12 cellular contexts compared by ENCODE assay signal in the genomic region with DNA sequence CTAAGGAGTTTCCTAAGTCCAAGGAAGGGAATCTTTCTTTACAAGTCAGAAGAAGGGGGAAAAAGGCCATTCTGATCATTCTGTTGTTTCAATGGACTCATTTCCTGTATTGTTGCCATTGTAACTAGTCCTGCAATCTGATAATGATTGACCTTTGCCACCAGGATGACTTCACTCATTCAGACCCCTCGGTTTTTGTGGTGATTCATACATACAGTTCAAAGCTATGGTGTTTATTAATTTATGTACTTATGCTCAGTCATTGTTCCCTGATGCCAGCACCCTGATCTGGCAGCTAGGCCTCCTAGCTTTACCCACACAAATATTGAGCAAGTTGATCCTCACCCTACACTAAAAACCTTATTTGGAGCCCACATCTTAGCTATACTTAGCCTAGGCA. TPM values are rescaled to one million over a fixed set of nuclear protein-coding genes. Genes with fewer than 3 reads are reported as not detected.
DNase-seq lines count a peak whose midpoint lies in the region; ATAC-seq, FAIRE-seq and TF ChIP-seq lines count a peak whose summit lies in the region.
"Had no signal": no experiment of that assay in that cellular context is flagged by ENCODE, and none has a peak within 500 bp of the region (broad histone marks: within the 10 kb centered on the region; RNA-seq: fewer than 3 reads in every experiment).

No MANE protein-coding gene starts in this region.

- peak overlapping the region; percentile 38 for H3K4me3 Mint-ChIP-seq in stimulated activated effector memory CD8-positive, alpha-beta T cell treated with anti-CD3 and anti-CD28 coated beads, Interleukin-12 subunit alpha, Interleukin-12 subunit beta, amount 100 ng/mL, for 72 hours
- H3K4me3 Mint-ChIP-seq: B cell had no signal

- H3K9me3 ChIP-seq in transverse colon, result no peaks in the 10 kb centered on the region
- H3K9me3 ChIP-seq: adrenal gland, sigmoid colon had no signal

- TF ChIP-seq POLR2A in GM18505 (IDR thresholded peaks at IDR 0.05; ENCODE audit: borderline replicate concordance, extremely low read depth, insufficient read depth, insufficient read length), result no peak
- no peak for TF ChIP-seq POLR2A in transverse colon (IDR thresholded peaks at IDR 0.05)

- TF ChIP-seq CTCF in choroid plexus epithelial cell (conservative IDR thresholded peaks at IDR 0.05; ENCODE audit: low read depth, low read length), result no peak
- no peak for TF ChIP-seq CTCF in transverse colon (IDR thresholded peaks at IDR 0.05)

- in situ Hi-C loops in transverse colon (cut with MboI; ENCODE audit: low pct_ligation_motif_present in 1 of 4, low pct_unique_long_range_greater_than_20kb in 1 of 4, low sequenced_read_pairs in 3 of 4), result no loop called here

- 0 to 22% methylated on average over 1 of the region's 1 CpG for WGBS in transverse colon (ENCODE audit: low coverage in 1 of 2), 2 donors

- peak; percentile 99 for ATAC-seq in stimulated activated effector memory CD8-positive, alpha-beta T cell treated with anti-CD3 and anti-CD28 coated beads, Interleukin-12 subunit alpha, Interleukin-12 subunit beta, amount 100 ng/mL, for 72 hours
- ATAC-seq in GM18505 (IDR thresholded peaks at IDR 0.05; ENCODE audit: unreplicated experiment), result no peak

- intact Hi-C loops in transverse colon (cut with DNase I; ENCODE audit: low total_unique reads), result no loop called here

- no peaks in the 10 kb centered on the region for H3K9me3 Mint-ChIP-seq in stimulated activated effector memory CD8-positive, alpha-beta T cell treated with anti-CD3 and anti-CD28 coated beads, Interleukin-12 subunit alpha, Interleukin-12 subunit beta, amount 100 ng/mL, for 72 hours

- FAIRE-seq in HTR-8/SVneo (lab: Jason Lieb, UNC), result no peak

- DNase-seq in activated T-cell treated with anti-CD3 and anti-CD28 coated beads for 48 hours (ENCODE audit: low read depth), result peak; percentile 16
- no peak for DNase-seq in activated T-cell treated with anti-CD3 and anti-CD28 coated beads for 4 hours
- peak; percentile 6 for DNase-seq in HTR-8/SVneo (ENCODE audit: insufficient read length, low spot score)
- DNase-seq in choroid plexus epithelial cell (ENCODE audit: low read depth), result peak; percentile 32
- no peak for DNase-seq in stimulated activated effector memory CD8-positive, alpha-beta T cell treated with anti-CD3 and anti-CD28 coated beads, Interleukin-12 subunit alpha, Interleukin-12 subunit beta, amount 100 ng/mL, for 72 hours (ENCODE audit: low spot score in 2 of 2)
- DNase-seq in NCI-H1092 (lab: John Stamatoyannopoulos, UW), result no peak
- DNase-seq in transverse colon, result no peak
- DNase-seq: adrenal gland, NCI-H1105, sigmoid colon had no signal

- H3K36me3 Mint-ChIP-seq in stimulated activated effector memory CD8-positive, alpha-beta T cell treated with anti-CD3 and anti-CD28 coated beads, Interleukin-12 subunit alpha, Interleukin-12 subunit beta, amount 100 ng/mL, for 72 hours, result peaks cover 30% of the 10 kb centered on the region

- TF ChIP-seq EP300 in transverse colon (IDR thresholded peaks at IDR 0.05; ENCODE audit: low read depth), result no peak

- H3K4me1 Mint-ChIP-seq in stimulated activated effector memory CD8-positive, alpha-beta T cell treated with anti-CD3 and anti-CD28 coated beads, Interleukin-12 subunit alpha, Interleukin-12 subunit beta, amount 100 ng/mL, for 72 hours, result peaks cover 24% of the 10 kb centered on the region
- H3K4me1 Mint-ChIP-seq: B cell had no signal

- no peaks in the 10 kb centered on the region for H3K36me3 ChIP-seq in transverse colon
- H3K36me3 ChIP-seq: adrenal gland, sigmoid colon had no signal

- no peak overlapping the region for H3K27ac ChIP-seq in transverse colon
- H3K27ac ChIP-seq: adrenal gland, sigmoid colon had no signal

- no peak overlapping the region for H3K4me3 ChIP-seq in choroid plexus epithelial cell (ENCODE audit: low read depth, low read length)
- H3K4me3 ChIP-seq in transverse colon, result no peak overlapping the region
- H3K4me3 ChIP-seq: adrenal gland, sigmoid colon had no signal

- H3K27me3 ChIP-seq in transverse colon, result no peaks in the 10 kb centered on the region
- H3K27me3 ChIP-seq: adrenal gland, sigmoid colon had no signal

- peak overlapping the region; percentile 97 for H3K27ac Mint-ChIP-seq in stimulated activated effector memory CD8-positive, alpha-beta T cell treated with anti-CD3 and anti-CD28 coated beads, Interleukin-12 subunit alpha, Interleukin-12 subunit beta, amount 100 ng/mL, for 72 hours
- H3K27ac Mint-ChIP-seq: B cell had no signal

- no peaks in the 10 kb centered on the region for H3K4me1 ChIP-seq in transverse colon
- H3K4me1 ChIP-seq: adrenal gland, sigmoid colon had no signal

RNA-seq across cellular contexts. Expression of a gene that starts 57.6 kb away (rescaled TPM):
- 10 to 100 TPM in 1 of 4 donors, 1 to 10 TPM in 3; 1.2 to 15.3 (median 4.5) TPM for total RNA-seq in transverse colon

Comparison
In these comparisons a context has a peak if more than half of its experiments do, and no peak if none do; other contexts are left out.
1. DNase-seq: peak in activated T-cell treated with anti-CD3 and anti-CD28 coated beads for 48 hours (single experiment), HTR-8/SVneo (single experiment) and choroid plexus epithelial cell (single experiment); none in activated T-cell treated with anti-CD3 and anti-CD28 coated beads for 4 hours (single experiment), stimulated activated effector memory CD8-positive, alpha-beta T cell treated with anti-CD3 and anti-CD28 coated beads, Interleukin-12 subunit alpha, Interleukin-12 subunit beta, amount 100 ng/mL, for 72 hours (0 of 2), NCI-H1092 (single experiment) and transverse colon (single experiment).